Comparison of ENCODE assay signal across 24 cellular contexts in the genomic region with DNA sequence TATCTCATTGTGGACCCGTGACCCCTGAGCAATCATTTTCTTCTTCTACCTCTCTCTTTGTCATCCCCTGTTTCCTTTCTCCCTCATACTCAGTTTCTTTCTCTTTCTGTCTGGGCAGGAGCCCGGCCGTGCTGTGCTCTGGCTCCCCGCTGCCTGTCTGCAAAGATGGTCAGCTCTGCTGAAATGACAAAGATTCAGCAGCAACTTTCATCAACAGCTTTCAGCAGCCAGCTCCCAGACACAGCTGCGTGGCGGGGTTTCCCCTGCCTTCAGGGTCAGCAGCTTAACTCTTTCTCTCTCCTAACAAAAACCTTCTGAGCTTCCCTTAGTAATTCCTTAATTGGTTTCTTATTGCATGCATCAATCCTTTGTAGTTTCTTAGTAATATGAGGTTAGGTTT.
"Had no signal": no experiment of that assay in that cellular context is flagged by ENCODE, and none has a peak within 500 bp of the region (broad histone marks: within the 10 kb centered on the region; RNA-seq: fewer than 3 reads in every experiment).

No MANE protein-coding gene starts in this region.

- FAIRE-seq: colon, small intestine had no signal

- H3K4me3 Mint-ChIP-seq: activated naive CD4-positive, alpha-beta T cell treated with anti-CD3 and anti-CD28 coated beads for 36 hours; activated naive CD8-positive, alpha-beta T cell treated with anti-CD3 and anti-CD28 coated beads, Interleukin-2, amount 10 ng/mL, durations not matched to agents 7 days and 5 days; activated T-cell treated with anti-CD3 and anti-CD28 coated beads, Interleukin-2, amount 50 U/mL, for 72 hours; central memory CD8-positive, alpha-beta T cell; natural killer cell treated with Interleukin-12 subunit alpha and Interleukin-12 subunit beta and Interleukin-15 and Interleukin-18, amount 100 ng/mL, for 72 hours; stimulated activated memory B cell treated with anti-CD40 and anti-IgM and Interleukin-4, amounts not matched to agents 10 μg/mL and 1 μg/mL and 100 μg/mL, for 72 hours had no signal

- H3K4me3 ChIP-seq: breast epithelium, esophagus muscularis mucosa, gastrocnemius medialis, testis, uterus had no signal

- H3K27me3 Mint-ChIP-seq: activated naive CD8-positive, alpha-beta T cell treated with anti-CD3 and anti-CD28 coated beads, Interleukin-2, amount 10 ng/mL, durations not matched to agents 7 days and 5 days; central memory CD8-positive, alpha-beta T cell; natural killer cell treated with Interleukin-12 subunit alpha and Interleukin-12 subunit beta and Interleukin-15 and Interleukin-18, amount 100 ng/mL, for 72 hours; stimulated activated memory B cell treated with anti-CD40 and anti-IgM and Interleukin-4, amounts not matched to agents 10 μg/mL and 1 μg/mL and 100 μg/mL, for 72 hours had no signal

- H3K27me3 ChIP-seq: breast epithelium, esophagus muscularis mucosa, gastrocnemius medialis, testis, uterus had no signal

- H3K36me3 Mint-ChIP-seq: activated naive CD8-positive, alpha-beta T cell treated with anti-CD3 and anti-CD28 coated beads, Interleukin-2, amount 10 ng/mL, durations not matched to agents 7 days and 5 days; stimulated activated memory B cell treated with anti-CD40 and anti-IgM and Interleukin-4, amounts not matched to agents 10 μg/mL and 1 μg/mL and 100 μg/mL, for 72 hours had no signal

- H3K36me3 ChIP-seq: breast epithelium, esophagus muscularis mucosa, gastrocnemius medialis, uterus had no signal

- H3K27ac Mint-ChIP-seq: activated naive CD4-positive, alpha-beta T cell treated with anti-CD3 and anti-CD28 coated beads for 36 hours; activated naive CD8-positive, alpha-beta T cell treated with anti-CD3 and anti-CD28 coated beads, Interleukin-2, amount 10 ng/mL, durations not matched to agents 7 days and 5 days; activated T-cell treated with anti-CD3 and anti-CD28 coated beads, Interleukin-2, amount 50 U/mL, for 72 hours; natural killer cell treated with Interleukin-12 subunit alpha and Interleukin-12 subunit beta and Interleukin-15 and Interleukin-18, amount 100 ng/mL, for 72 hours; stimulated activated memory B cell treated with anti-CD40 and anti-IgM and Interleukin-4, amounts not matched to agents 10 μg/mL and 1 μg/mL and 100 μg/mL, for 72 hours had no signal

- ATAC-seq: activated T-cell treated with anti-CD3 and anti-CD28 coated beads, Interleukin-2, amount 50 U/mL, for 72 hours; gastrocnemius medialis; natural killer cell treated with Interleukin-12 subunit alpha and Interleukin-12 subunit beta and Interleukin-15 and Interleukin-18, amount 100 ng/mL, for 72 hours; sciatic nerve; stimulated activated memory B cell treated with anti-CD40 and anti-IgM and Interleukin-4, amounts not matched to agents 10 μg/mL and 1 μg/mL and 100 μg/mL, for 72 hours had no signal

- H3K27ac ChIP-seq: breast epithelium, esophagus muscularis mucosa, gastrocnemius medialis, testis, uterus had no signal

- H3K4me1 ChIP-seq: breast epithelium, esophagus muscularis mucosa, gastrocnemius medialis, testis, uterus had no signal

- DNase-seq: activated CD4-positive, alpha-beta T cell treated with anti-CD3 and anti-CD28 coated beads for 4 hours; activated CD4-positive, alpha-beta T cell treated with anti-CD3 and anti-CD28 coated beads, Interleukin-2, amount 50 U/mL, for 48 hours; activated CD4-positive, CD25-positive, alpha-beta regulatory T cell; activated effector memory CD4-positive, alpha-beta T cell treated with Interleukin-2 at 50 U/mL for 16 hours; activated naive CD4-positive, alpha-beta T cell treated with anti-CD3 and anti-CD28 coated beads for 36 hours; activated naive CD8-positive, alpha-beta T cell treated with anti-CD3 and anti-CD28 coated beads, Interleukin-2, amount 10 ng/mL, durations not matched to agents 7 days and 5 days; activated T-cell treated with anti-CD3 and anti-CD28 coated beads, Interleukin-2, amount 50 U/mL, for 72 hours; amniotic stem cell; gastrocnemius medialis; hypothalamus; nucleus accumbens; posterior cingulate gyrus; small intestine; stimulated activated CD4-positive, alpha-beta T cell treated with anti-CD3 and anti-CD28 coated beads, Interleukin-2, amount 100 ng/mL, for 24 hours; testis; trophoblast cell; uterus had no signal

- H3K9me3 Mint-ChIP-seq: activated naive CD8-positive, alpha-beta T cell treated with anti-CD3 and anti-CD28 coated beads, Interleukin-2, amount 10 ng/mL, durations not matched to agents 7 days and 5 days had no signal

- H3K9me3 ChIP-seq: breast epithelium, esophagus muscularis mucosa, gastrocnemius medialis, testis, uterus had no signal

- H3K4me1 Mint-ChIP-seq: activated naive CD8-positive, alpha-beta T cell treated with anti-CD3 and anti-CD28 coated beads, Interleukin-2, amount 10 ng/mL, durations not matched to agents 7 days and 5 days; central memory CD8-positive, alpha-beta T cell; stimulated activated memory B cell treated with anti-CD40 and anti-IgM and Interleukin-4, amounts not matched to agents 10 μg/mL and 1 μg/mL and 100 μg/mL, for 72 hours had no signal
